ENCODE assay signal across 1 cellular context in genomic region chr1:149962039-149962647, GRCh38.
TF ChIP-seq lines count a peak whose summit lies in the region.

No MANE protein-coding gene starts in this region.

TF ChIP-seq in K562, 482 proteins besides CTCF, POLR2A, EP300 and RAD21 (continued from another document and continues in another):
- TF ChIP-seq ZBTB40 (IDR thresholded peaks at IDR 0.05) (no peak), ZBTB40 (CRISPR knock-in tag; IDR thresholded peaks at IDR 0.05) (no peak), NFXL1 (CRISPR knock-in tag; IDR thresholded peaks at IDR 0.05) (no peak), HDAC2 (IDR thresholded peaks at IDR 0.05) (no peak), CC2D1A (IDR thresholded peaks at IDR 0.05) (peak; percentile 30; the same call in 1 of the 2 replicates), YBX1 (IDR thresholded peaks at IDR 0.05) (no peak), RB1 (IDR thresholded peaks at IDR 0.05; ENCODE audit: low read depth) (0 out of 2 replicates have a peak, but pooled peaks have one; percentile 36), CEBPG (CRISPR knock-in tag; IDR thresholded peaks at IDR 0.05) (no peak), CEBPG (tag; conservative IDR thresholded peaks at IDR 0.05 in 1 of 2, IDR thresholded peaks at IDR 0.05 in 1 of 2) (peak; percentile 18 to 41; a peak in 1 of 4 replicates), NR1H2 (CRISPR knock-in tag; IDR thresholded peaks at IDR 0.05) (no peak), ZNF766 (CRISPR knock-in tag; conservative IDR thresholded peaks at IDR 0.05) (no peak), RBBP5 (IDR thresholded peaks at IDR 0.05; ENCODE audit: borderline replicate concordance, insufficient read depth, low read length, poor library complexity, severe bottlenecking) (no peak), CREB3L1 (IDR thresholded peaks at IDR 0.05; ENCODE audit: borderline replicate concordance, low read depth) (no peak), ZNF217 (CRISPR knock-in tag; IDR thresholded peaks at IDR 0.05) (no peak), NR2F6 (CRISPR knock-in tag; IDR thresholded peaks at IDR 0.05) (no peak), ZNF316 (IDR thresholded peaks at IDR 0.05) (peak; percentile 44), SMARCE1 (IDR thresholded peaks at IDR 0.05) (no peak), ZNF143 (CRISPR knock-in tag; IDR thresholded peaks at IDR 0.05) (no peak), ZNF146 (CRISPR knock-in tag; IDR thresholded peaks at IDR 0.05; ENCODE audit: unreplicated experiment) (no peak), SMC3 (conservative IDR thresholded peaks at IDR 0.05; ENCODE audit: insufficient read depth, low read depth, low read length) (peak; percentile 56), GABPA (tag; conservative IDR thresholded peaks at IDR 0.05; ENCODE audit: low read depth) (peak; percentile 52), XRCC4 (IDR thresholded peaks at IDR 0.05; ENCODE audit: extremely low read depth, insufficient read depth, insufficient read length) (no peak), FOXP4 (CRISPR knock-in tag; IDR thresholded peaks at IDR 0.05; ENCODE audit: borderline replicate concordance) (no peak), BRF1 (IDR thresholded peaks at IDR 0.05; ENCODE audit: borderline replicate concordance, extremely low read depth, insufficient read length) (no peak), NCOR1 (IDR thresholded peaks at IDR 0.05) (no peak)
- TF ChIP-seq, protein P1, sequence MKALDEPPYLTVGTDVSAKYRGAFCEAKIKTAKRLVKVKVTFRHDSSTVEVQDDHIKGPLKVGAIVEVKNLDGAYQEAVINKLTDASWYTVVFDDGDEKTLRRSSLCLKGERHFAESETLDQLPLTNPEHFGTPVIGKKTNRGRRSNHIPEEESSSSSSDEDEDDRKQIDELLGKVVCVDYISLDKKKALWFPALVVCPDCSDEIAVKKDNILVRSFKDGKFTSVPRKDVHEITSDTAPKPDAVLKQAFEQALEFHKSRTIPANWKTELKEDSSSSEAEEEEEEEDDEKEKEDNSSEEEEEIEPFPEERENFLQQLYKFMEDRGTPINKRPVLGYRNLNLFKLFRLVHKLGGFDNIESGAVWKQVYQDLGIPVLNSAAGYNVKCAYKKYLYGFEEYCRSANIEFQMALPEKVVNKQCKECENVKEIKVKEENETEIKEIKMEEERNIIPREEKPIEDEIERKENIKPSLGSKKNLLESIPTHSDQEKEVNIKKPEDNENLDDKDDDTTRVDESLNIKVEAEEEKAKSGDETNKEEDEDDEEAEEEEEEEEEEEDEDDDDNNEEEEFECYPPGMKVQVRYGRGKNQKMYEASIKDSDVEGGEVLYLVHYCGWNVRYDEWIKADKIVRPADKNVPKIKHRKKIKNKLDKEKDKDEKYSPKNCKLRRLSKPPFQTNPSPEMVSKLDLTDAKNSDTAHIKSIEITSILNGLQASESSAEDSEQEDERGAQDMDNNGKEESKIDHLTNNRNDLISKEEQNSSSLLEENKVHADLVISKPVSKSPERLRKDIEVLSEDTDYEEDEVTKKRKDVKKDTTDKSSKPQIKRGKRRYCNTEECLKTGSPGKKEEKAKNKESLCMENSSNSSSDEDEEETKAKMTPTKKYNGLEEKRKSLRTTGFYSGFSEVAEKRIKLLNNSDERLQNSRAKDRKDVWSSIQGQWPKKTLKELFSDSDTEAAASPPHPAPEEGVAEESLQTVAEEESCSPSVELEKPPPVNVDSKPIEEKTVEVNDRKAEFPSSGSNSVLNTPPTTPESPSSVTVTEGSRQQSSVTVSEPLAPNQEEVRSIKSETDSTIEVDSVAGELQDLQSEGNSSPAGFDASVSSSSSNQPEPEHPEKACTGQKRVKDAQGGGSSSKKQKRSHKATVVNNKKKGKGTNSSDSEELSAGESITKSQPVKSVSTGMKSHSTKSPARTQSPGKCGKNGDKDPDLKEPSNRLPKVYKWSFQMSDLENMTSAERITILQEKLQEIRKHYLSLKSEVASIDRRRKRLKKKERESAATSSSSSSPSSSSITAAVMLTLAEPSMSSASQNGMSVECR (CRISPR knock-in tag; IDR thresholded peaks at IDR 0.05), result no peak
- TF ChIP-seq, protein P2, sequence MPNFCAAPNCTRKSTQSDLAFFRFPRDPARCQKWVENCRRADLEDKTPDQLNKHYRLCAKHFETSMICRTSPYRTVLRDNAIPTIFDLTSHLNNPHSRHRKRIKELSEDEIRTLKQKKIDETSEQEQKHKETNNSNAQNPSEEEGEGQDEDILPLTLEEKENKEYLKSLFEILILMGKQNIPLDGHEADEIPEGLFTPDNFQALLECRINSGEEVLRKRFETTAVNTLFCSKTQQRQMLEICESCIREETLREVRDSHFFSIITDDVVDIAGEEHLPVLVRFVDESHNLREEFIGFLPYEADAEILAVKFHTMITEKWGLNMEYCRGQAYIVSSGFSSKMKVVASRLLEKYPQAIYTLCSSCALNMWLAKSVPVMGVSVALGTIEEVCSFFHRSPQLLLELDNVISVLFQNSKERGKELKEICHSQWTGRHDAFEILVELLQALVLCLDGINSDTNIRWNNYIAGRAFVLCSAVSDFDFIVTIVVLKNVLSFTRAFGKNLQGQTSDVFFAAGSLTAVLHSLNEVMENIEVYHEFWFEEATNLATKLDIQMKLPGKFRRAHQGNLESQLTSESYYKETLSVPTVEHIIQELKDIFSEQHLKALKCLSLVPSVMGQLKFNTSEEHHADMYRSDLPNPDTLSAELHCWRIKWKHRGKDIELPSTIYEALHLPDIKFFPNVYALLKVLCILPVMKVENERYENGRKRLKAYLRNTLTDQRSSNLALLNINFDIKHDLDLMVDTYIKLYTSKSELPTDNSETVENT (CRISPR knock-in tag; IDR thresholded peaks at IDR 0.05), result no peak
- TF ChIP-seq, protein P3, sequence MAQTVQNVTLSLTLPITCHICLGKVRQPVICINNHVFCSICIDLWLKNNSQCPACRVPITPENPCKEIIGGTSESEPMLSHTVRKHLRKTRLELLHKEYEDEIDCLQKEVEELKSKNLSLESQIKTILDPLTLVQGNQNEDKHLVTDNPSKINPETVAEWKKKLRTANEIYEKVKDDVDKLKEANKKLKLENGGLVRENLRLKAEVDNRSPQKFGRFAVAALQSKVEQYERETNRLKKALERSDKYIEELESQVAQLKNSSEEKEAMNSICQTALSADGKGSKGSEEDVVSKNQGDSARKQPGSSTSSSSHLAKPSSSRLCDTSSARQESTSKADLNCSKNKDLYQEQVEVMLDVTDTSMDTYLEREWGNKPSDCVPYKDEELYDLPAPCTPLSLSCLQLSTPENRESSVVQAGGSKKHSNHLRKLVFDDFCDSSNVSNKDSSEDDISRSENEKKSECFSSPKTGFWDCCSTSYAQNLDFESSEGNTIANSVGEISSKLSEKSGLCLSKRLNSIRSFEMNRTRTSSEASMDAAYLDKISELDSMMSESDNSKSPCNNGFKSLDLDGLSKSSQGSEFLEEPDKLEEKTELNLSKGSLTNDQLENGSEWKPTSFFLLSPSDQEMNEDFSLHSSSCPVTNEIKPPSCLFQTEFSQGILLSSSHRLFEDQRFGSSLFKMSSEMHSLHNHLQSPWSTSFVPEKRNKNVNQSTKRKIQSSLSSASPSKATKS (CRISPR knock-in tag; IDR thresholded peaks at IDR 0.05), result no peak
- TF ChIP-seq, protein P4, sequence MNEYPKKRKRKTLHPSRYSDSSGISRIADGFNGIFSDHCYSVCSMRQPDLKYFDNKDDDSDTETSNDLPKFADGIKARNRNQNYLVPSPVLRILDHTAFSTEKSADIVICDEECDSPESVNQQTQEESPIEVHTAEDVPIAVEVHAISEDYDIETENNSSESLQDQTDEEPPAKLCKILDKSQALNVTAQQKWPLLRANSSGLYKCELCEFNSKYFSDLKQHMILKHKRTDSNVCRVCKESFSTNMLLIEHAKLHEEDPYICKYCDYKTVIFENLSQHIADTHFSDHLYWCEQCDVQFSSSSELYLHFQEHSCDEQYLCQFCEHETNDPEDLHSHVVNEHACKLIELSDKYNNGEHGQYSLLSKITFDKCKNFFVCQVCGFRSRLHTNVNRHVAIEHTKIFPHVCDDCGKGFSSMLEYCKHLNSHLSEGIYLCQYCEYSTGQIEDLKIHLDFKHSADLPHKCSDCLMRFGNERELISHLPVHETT (CRISPR knock-in tag; conservative IDR thresholded peaks at IDR 0.05 in 1 of 2, IDR thresholded peaks at IDR 0.05 in 1 of 2), result no peak
